Comparison of ENCODE assay signal across 28 cellular contexts in genomic region chr2:45127321-45127720, GRCh38.
"Had no signal": no experiment of that assay in that cellular context is flagged by ENCODE, and none has a peak within 500 bp of the region (broad histone marks: within the 10 kb centered on the region; RNA-seq: fewer than 3 reads in every experiment).

No MANE protein-coding gene starts in this region.

- DNase-seq: activated B cell treated with CpG ODN at 0.5 μM for 24 hours; activated CD4-positive, alpha-beta memory T cell treated with anti-CD3 and anti-CD28 coated beads for 36 hours; activated CD4-positive, alpha-beta T cell treated with anti-CD3 and anti-CD28 coated beads for 4 hours; activated CD4-positive, alpha-beta T cell treated with anti-CD3 and anti-CD28 coated beads, Interleukin-2, amount 10 ng/mL, durations not matched to agents 24 days and 14 days; activated CD4-positive, alpha-beta T cell treated with anti-CD3 and anti-CD28 coated beads, Interleukin-2, amount 50 U/mL, for 1 hour; activated CD4-positive, alpha-beta T cell treated with anti-CD3 and anti-CD28 coated beads, Interleukin-2, amount 50 U/mL, for 4 hours; activated CD4-positive, CD25-positive, alpha-beta regulatory T cell treated with anti-CD3 and anti-CD28 coated beads, Interleukin-2, amount 50 U/mL, for 72 hours; activated CD8-positive, alpha-beta T cell treated with anti-CD3 and anti-CD28 coated beads for 36 hours; activated effector memory CD4-positive, alpha-beta T cell treated with Interleukin-2 at 50 U/mL for 16 hours; activated gamma-delta T cell; activated naive CD4-positive, alpha-beta T cell treated with anti-CD3 and anti-CD28 coated beads, Interleukin-2, amount 10 ng/mL, durations not matched to agents 7 days and 5 days; activated naive CD4-positive, alpha-beta T cell treated with Interleukin-2 at 50 U/mL for 16 hours; activated naive CD8-positive, alpha-beta T cell treated with anti-CD3 and anti-CD28 coated beads, Interleukin-2, amount 10 ng/mL, durations not matched to agents 7 days and 5 days; activated naive CD8-positive, alpha-beta T cell treated with anti-CD3 and anti-CD28 coated beads, Interleukin-2, amount 50 U/mL, for 24 hours; activated T-cell treated with anti-CD3 and anti-CD28 coated beads for 4 hours; activated T-cell treated with anti-CD3 and anti-CD28 coated beads, Interleukin-2, amount 50 U/mL, for 1 hour; activated T-cell treated with anti-CD3 and anti-CD28 coated beads, Interleukin-2, amount 50 U/mL, for 4 hours; activated T-cell treated with anti-CD3 and anti-CD28 coated beads, Interleukin-2, amount 50 U/mL, for 72 hours; amygdala; anterior cingulate cortex; caudate nucleus; cerebellar nuclear complex; T-helper 1 cell; T-helper 2 cell; T-helper 9 cell had no signal

- H3K9me3 ChIP-seq: ascending aorta had no signal

- H3K36me3 ChIP-seq: ascending aorta, cardiac muscle cell had no signal

- H3K4me3 ChIP-seq: ascending aorta, cardiac muscle cell had no signal

- ATAC-seq: activated CD8-positive, alpha-beta T cell treated with anti-CD3 and anti-CD28 coated beads for 36 hours; activated naive CD8-positive, alpha-beta T cell treated with anti-CD3 and anti-CD28 coated beads, Interleukin-2, amount 50 U/mL, for 24 hours; activated T-cell treated with anti-CD3 and anti-CD28 coated beads, Interleukin-2, amount 50 U/mL, for 4 hours; activated T-cell treated with anti-CD3 and anti-CD28 coated beads, Interleukin-2, amount 50 U/mL, for 72 hours had no signal

- H3K27ac ChIP-seq: ascending aorta, cardiac muscle cell, VCaP had no signal

- H3K4me1 ChIP-seq: ascending aorta had no signal

- H3K27me3 ChIP-seq: ascending aorta, cardiac muscle cell had no signal
